Comparison of ENCODE assay signal across 16 cellular contexts in genomic region chr14:105255021-105255507, GRCh38. TPM values are rescaled to one million over a fixed set of nuclear protein-coding genes. Genes with fewer than 3 reads are reported as not detected.
DNase-seq lines count a peak whose midpoint lies in the region; ATAC-seq, FAIRE-seq and TF ChIP-seq lines count a peak whose summit lies in the region.
"Had no signal": no experiment of that assay in that cellular context is flagged by ENCODE, and none has a peak within 500 bp of the region (broad histone marks: within the 10 kb centered on the region; RNA-seq: fewer than 3 reads in every experiment).

No MANE protein-coding gene starts in this region.

- intact Hi-C loops in Right ventricle myocardium inferior (cut with DNase I) (loop anchor here (10.0 kb wide), 1 partner anchor 50 kb away; no protein-coding TSS in a partner anchor), cardiac septum (cut with DNase I) (no loop called here), upper lobe of right lung (cut with DNase I) (no loop called here)

- H3K4me1 ChIP-seq in upper lobe of right lung, result no peaks in the 10 kb centered on the region
- H3K4me1 ChIP-seq: vagina had no signal

- no peaks in the 10 kb centered on the region for H3K27me3 ChIP-seq in upper lobe of right lung
- H3K27me3 ChIP-seq: dorsolateral prefrontal cortex, neutrophil, vagina had no signal

- no peaks in the 10 kb centered on the region for H3K9me3 ChIP-seq in upper lobe of right lung
- H3K9me3 ChIP-seq: neutrophil, vagina had no signal

- no peak overlapping the region for H3K27ac ChIP-seq in upper lobe of right lung
- H3K27ac ChIP-seq: neutrophil, vagina, VCaP had no signal

- DNase-seq in Right ventricle myocardium inferior (ENCODE audit: missing footprints) (no peak), cardiac septum (ENCODE audit: low spot score) (no peak), RCC 7860 (ENCODE audit: low spot score) (peak; percentile 52), foreskin melanocyte (peak; percentile 83), upper lobe of right lung (peak; percentile 50), NCI-H1436 treated with DMSO at 0.1 percent for 48 hours (lab: John Stamatoyannopoulos, UW) (no peak)
- no peak for DNase-seq in activated CD8-positive, alpha-beta memory T cell treated with anti-CD3 and anti-CD28 coated beads, Interleukin-2, amount 50 U/mL, for 48 hours
- DNase-seq: dorsolateral prefrontal cortex; GF-D8; stimulated activated CD8-positive, alpha-beta memory T cell treated with anti-CD3 and anti-CD28 coated beads, Interleukin-4, amount 100 ng/mL, for 48 hours had no signal

- FAIRE-seq in RCC 7860 (lab: Jason Lieb, UNC), result no peak
- FAIRE-seq: K562 had no signal

- H3K4me3 ChIP-seq in upper lobe of right lung, result no peak overlapping the region
- H3K4me3 ChIP-seq: dorsolateral prefrontal cortex, K562, vagina had no signal

- no peak for TF ChIP-seq CTCF in upper lobe of right lung (IDR thresholded peaks at IDR 0.05)

- H3K36me3 ChIP-seq in upper lobe of right lung, result peaks cover 21% of the 10 kb centered on the region

- ATAC-seq in Right ventricle myocardium inferior, result peak; percentile 77
- ATAC-seq in upper lobe of right lung, result no peak
- ATAC-seq in GM21737 (IDR thresholded peaks at IDR 0.05; ENCODE audit: unreplicated experiment), result no peak
- ATAC-seq: K562, left lobe of liver had no signal

RNA-seq across cellular contexts. Expression of gene BTBD6, which starts 6.7 kb away (rescaled TPM):
- 48.8 TPM for total RNA-seq in Right ventricle myocardium inferior
- 34.9 TPM for total RNA-seq in cardiac septum
- 51.3 TPM for total RNA-seq in upper lobe of right lung
- total RNA-seq: K562 had no signal

RNA-seq across cellular contexts. Expression of gene BRF1, which starts 45.7 kb away (rescaled TPM):
- total RNA-seq in Right ventricle myocardium inferior, result 19.0 TPM
- 17.7 TPM for total RNA-seq in cardiac septum
- 31.2 TPM for total RNA-seq in upper lobe of right lung

RNA-seq across cellular contexts. Expression of gene PACS2, which starts 59.5 kb away (rescaled TPM):
- total RNA-seq in Right ventricle myocardium inferior (69.1 TPM), cardiac septum (55.1 TPM), upper lobe of right lung (86.6 TPM)

Comparison
In these comparisons a context has a peak if more than half of its experiments do, and no peak if none do; other contexts are left out.
1. DNase-seq: peak in RCC 7860 (single experiment), foreskin melanocyte (single experiment) and upper lobe of right lung (single experiment); none in Right ventricle myocardium inferior (single experiment), cardiac septum (single experiment), NCI-H1436 treated with DMSO at 0.1 percent for 48 hours (single experiment) and activated CD8-positive, alpha-beta memory T cell treated with anti-CD3 and anti-CD28 coated beads, Interleukin-2, amount 50 U/mL, for 48 hours (single experiment).